ENCODE assay signal across 5 cellular contexts in genomic region chr15:79133309-79133708, GRCh38.
"Had no signal": no experiment of that assay in that cellular context is flagged by ENCODE, and none has a peak within 500 bp of the region (broad histone marks: within the 10 kb centered on the region; RNA-seq: fewer than 3 reads in every experiment).

No MANE protein-coding gene starts in this region.

- FAIRE-seq: HTR-8/SVneo had no signal

- H3K4me2 ChIP-seq: KMS-11 had no signal

- H3K9ac ChIP-seq: KMS-11 had no signal

- DNase-seq: Karpas-422, KG1 had no signal

- H3K27ac ChIP-seq: HL-60, KMS-11 had no signal
